8 cellular contexts compared by ENCODE assay signal in genomic region chr22:42856865-42857704, GRCh38. TPM values are rescaled to one million over a fixed set of nuclear protein-coding genes. Genes with fewer than 3 reads are reported as not detected.
DNase-seq lines count a peak whose midpoint lies in the region; ATAC-seq, FAIRE-seq and TF ChIP-seq lines count a peak whose summit lies in the region.

ARFGAP3 (minus strand) TSS chr22:42857273; CDS start chr22:42857182, 91 bp downstream.

- no peak for TF ChIP-seq EP300 in esophagus muscularis mucosa (IDR thresholded peaks at IDR 0.05)

- H3K36me3 ChIP-seq in KMS-11 (ENCODE audit: insufficient read depth) (no peaks in the 10 kb centered on the region), esophagus muscularis mucosa (peaks cover 0 to 6% (median 0%) of the 10 kb centered on the region in 4 donors), muscle layer of duodenum (ENCODE audit: control insufficient read depth in 1 of 2, insufficient read depth in 2 of 2, low read length in 2 of 2) (peaks cover 3 to 7% of the 10 kb centered on the region in 2 donors)

- H3K27me3 Mint-ChIP-seq in activated T-cell treated with anti-CD3 and anti-CD28 coated beads, Interleukin-2, amount 50 U/mL, for 72 hours (ENCODE audit: low read depth), result no peaks in the 10 kb centered on the region

- peak; percentile 77 for ATAC-seq in GM21723 (IDR thresholded peaks at IDR 0.05; ENCODE audit: unreplicated experiment)
- peak; percentile 90 for ATAC-seq in activated T-cell treated with anti-CD3 and anti-CD28 coated beads, Interleukin-2, amount 50 U/mL, for 72 hours (replicated peaks in 1 of 2)

- H3K9me3 Mint-ChIP-seq in activated T-cell treated with anti-CD3 and anti-CD28 coated beads, Interleukin-2, amount 50 U/mL, for 72 hours, result peaks cover 0 to 2% of the 10 kb centered on the region in 2 donors

- peak within 1 kb of the TSS; percentile 92 to 97 for H3K4me3 Mint-ChIP-seq in activated T-cell treated with anti-CD3 and anti-CD28 coated beads, Interleukin-2, amount 50 U/mL, for 72 hours

- 45% methylated on average over 16 of the region's 111 CpGs for WGBS in esophagus muscularis mucosa

- H4K20me1 ChIP-seq in KMS-11 (ENCODE audit: insufficient read depth), result no peaks in the 10 kb centered on the region

- peak; percentile 94 for DNase-seq in DMS53 (lab: John Stamatoyannopoulos, UW)
- DNase-seq in RCC 7860 (ENCODE audit: low spot score), result peak; percentile 77
- DNase-seq in activated T-cell treated with anti-CD3 and anti-CD28 coated beads, Interleukin-2, amount 50 U/mL, for 72 hours, result peak; percentile 96 to 99
- DNase-seq in esophagus muscularis mucosa (ENCODE audit: extremely low spot score), result peak; percentile 97
- DNase-seq in stimulated activated CD8-positive, alpha-beta memory T cell treated with anti-CD3 and anti-CD28 coated beads, Interleukin-7, amount 100 ng/mL, for 24 hours (ENCODE audit: low read depth), result peak; percentile 87

- peak; percentile 54 for TF ChIP-seq POLR2A in esophagus muscularis mucosa (IDR thresholded peaks at IDR 0.05; ENCODE audit: low read depth)

- H3K9ac ChIP-seq in KMS-11, result peak within 1 kb of the TSS; percentile 88

- peaks cover 12% of the 10 kb centered on the region for H3K4me1 Mint-ChIP-seq in activated T-cell treated with anti-CD3 and anti-CD28 coated beads, Interleukin-2, amount 50 U/mL, for 72 hours (ENCODE audit: low read depth)

- H3K4me3 ChIP-seq in KMS-11 (IDR thresholded peaks at IDR 0.05; ENCODE audit: insufficient read depth, low read depth, low read length) (no peak within 1 kb of the TSS), esophagus muscularis mucosa (peak within 1 kb of the TSS; percentile 87 to 94 (median 90)), muscle layer of duodenum (ENCODE audit: low read depth in 1 of 2, low read length in 2 of 2) (peak within 1 kb of the TSS; percentile 80 to 93)

- peaks cover 3 to 6% of the 10 kb centered on the region in 2 donors for H3K36me3 Mint-ChIP-seq in activated T-cell treated with anti-CD3 and anti-CD28 coated beads, Interleukin-2, amount 50 U/mL, for 72 hours (ENCODE audit: insufficient read depth in 2 of 2)

- H3K9me3 ChIP-seq in esophagus muscularis mucosa (no peaks in the 10 kb centered on the region), muscle layer of duodenum (ENCODE audit: control insufficient read depth in 1 of 2, low read length in 2 of 2) (no peaks in the 10 kb centered on the region)

- H3K4me1 ChIP-seq in KMS-11 (ENCODE audit: low read depth, poor library complexity, severe bottlenecking) (peaks cover 11% of the 10 kb centered on the region), esophagus muscularis mucosa (peaks cover 14 to 42% (median 28%) of the 10 kb centered on the region in 4 donors), muscle layer of duodenum (ENCODE audit: control insufficient read depth in 1 of 2, insufficient read depth in 2 of 2, low read length in 2 of 2) (peaks cover 3 to 5% of the 10 kb centered on the region in 2 donors)

- peak within 1 kb of the TSS; percentile 96 for H2AFZ ChIP-seq in KMS-11 (ENCODE audit: low read depth)

- peak within 1 kb of the TSS; percentile 91 for H3K4me2 ChIP-seq in KMS-11

- H3K27ac ChIP-seq in KMS-11, result peak within 1 kb of the TSS; percentile 68
- peak within 1 kb of the TSS; percentile 95 to 98 (median 96) for H3K27ac ChIP-seq in esophagus muscularis mucosa (replicated peaks in 1 of 4)
- H3K27ac ChIP-seq in muscle layer of duodenum (ENCODE audit: low read length), result peak within 1 kb of the TSS; percentile 92

- no peak for TF ChIP-seq CTCF in KMS-11 (conservative IDR thresholded peaks at IDR 0.05; ENCODE audit: low read depth, low read length)
- peak in 1 of 3 experiments; percentile 28 for TF ChIP-seq CTCF in esophagus muscularis mucosa (IDR thresholded peaks at IDR 0.05)

- no peak for FAIRE-seq in RCC 7860 (lab: Jason Lieb, UNC)

- intact Hi-C loops in esophagus muscularis mucosa (cut with DNase I), result loop anchor here (10.0 kb wide), 1 partner anchor 192 kb away; no protein-coding TSS in a partner anchor

- peaks cover 28% of the 10 kb centered on the region; the same call in 1 of the 2 replicates for H3K79me2 ChIP-seq in KMS-11 (ENCODE audit: insufficient read depth, low read depth)

- H3K27me3 ChIP-seq in KMS-11 (ENCODE audit: insufficient read depth, low read depth) (no peaks in the 10 kb centered on the region), esophagus muscularis mucosa (no peaks in the 10 kb centered on the region), muscle layer of duodenum (ENCODE audit: low read depth, low read length) (no peaks in the 10 kb centered on the region)

- peak within 1 kb of the TSS; percentile 98 for H3K27ac Mint-ChIP-seq in activated T-cell treated with anti-CD3 and anti-CD28 coated beads, Interleukin-2, amount 50 U/mL, for 72 hours

RNA-seq across cellular contexts. Expression of gene ARFGAP3, which starts in this region (rescaled TPM):
- 10 to 100 TPM; 38.0 to 46.3 TPM for total RNA-seq in activated T-cell treated with anti-CD3 and anti-CD28 coated beads, Interleukin-2, amount 50 U/mL, for 72 hours
- total RNA-seq in esophagus muscularis mucosa, result 10 to 100 TPM; 38.8 to 63.5 (median 41.4) TPM
